Comparison of ENCODE assay signal across 10 cellular contexts in genomic region chr14:52919971-52920370, GRCh38. TPM values are rescaled to one million over a fixed set of nuclear protein-coding genes. Genes with fewer than 3 reads are reported as not detected.
DNase-seq lines count a peak whose midpoint lies in the region; ATAC-seq and TF ChIP-seq lines count a peak whose summit lies in the region.
"Had no signal": no experiment of that assay in that cellular context is flagged by ENCODE, and none has a peak within 500 bp of the region (broad histone marks: within the 10 kb centered on the region; RNA-seq: fewer than 3 reads in every experiment).

No MANE protein-coding gene starts in this region.

- H3K9me3 Mint-ChIP-seq in stimulated activated naive B cell treated with anti-CD40 and anti-IgM and Interleukin-4, amounts not matched to agents 10 μg/mL and 1 μg/mL and 100 μg/mL, for 72 hours, result no peaks in the 10 kb centered on the region

- H3K36me3 ChIP-seq in DND-41 (ENCODE audit: insufficient read depth, low read length) (peaks cover 16% of the 10 kb centered on the region), stomach (peaks cover 0 to 6% (median 1%) of the 10 kb centered on the region in 4 donors)

- H3K4me3 Mint-ChIP-seq in stimulated activated naive B cell treated with anti-CD40 and anti-IgM and Interleukin-4, amounts not matched to agents 10 μg/mL and 1 μg/mL and 100 μg/mL, for 72 hours, result no peak overlapping the region

- peaks cover 4 to 6% of the 10 kb centered on the region in 2 donors for H3K4me1 Mint-ChIP-seq in stimulated activated naive B cell treated with anti-CD40 and anti-IgM and Interleukin-4, amounts not matched to agents 10 μg/mL and 1 μg/mL and 100 μg/mL, for 72 hours

- H3K27ac ChIP-seq in DND-41 (ENCODE audit: low read length) (peak overlapping the region; percentile 75), VCaP (peak overlapping the region; percentile 66), stomach (peak overlapping the region in 4 of 5 donors; percentile 56 to 71 (median 63))

- H3K4me2 ChIP-seq in DND-41 (ENCODE audit: insufficient read depth, low read length), result no peak overlapping the region

- no peak for ATAC-seq in DND-41 (ENCODE audit: insufficient read depth, low read depth)
- no peak for ATAC-seq in stimulated activated naive B cell treated with anti-CD40 and anti-IgM and Interleukin-4, amounts not matched to agents 10 μg/mL and 1 μg/mL and 100 μg/mL, for 72 hours (replicated peaks)

- H3K27me3 ChIP-seq in DND-41 (ENCODE audit: insufficient read depth, low read length, poor library complexity), result no peaks in the 10 kb centered on the region
- H3K27me3 ChIP-seq in stomach, result no peaks in the 10 kb centered on the region

- WGBS in stomach, 5 donors, result 16 to 32% (median 20%) methylated on average over 3 of the region's 3 CpGs

- no peak for TF ChIP-seq CTCF in DND-41 (IDR thresholded peaks at IDR 0.05; ENCODE audit: borderline replicate concordance, extremely low read depth, low read length, poor library complexity, severe bottlenecking)
- TF ChIP-seq CTCF in VCaP (conservative IDR thresholded peaks at IDR 0.05), result no peak
- no peak for TF ChIP-seq CTCF in stomach (IDR thresholded peaks at IDR 0.05)

- peaks cover 54% of the 10 kb centered on the region for H3K4me1 ChIP-seq in DND-41 (ENCODE audit: insufficient read depth, low read length)
- H3K4me1 ChIP-seq in stomach, result peaks cover 23 to 80% (median 61%) of the 10 kb centered on the region in 4 donors

- H3K9ac ChIP-seq in DND-41 (ENCODE audit: low read depth, low read length), result no peak overlapping the region

- no peak overlapping the region for H3K4me3 ChIP-seq in DND-41 (ENCODE audit: low read depth in 1 of 2, low read length in 2 of 2)
- H3K4me3 ChIP-seq in stomach, result no peak overlapping the region

- H3K27ac Mint-ChIP-seq in stimulated activated naive B cell treated with anti-CD40 and anti-IgM and Interleukin-4, amounts not matched to agents 10 μg/mL and 1 μg/mL and 100 μg/mL, for 72 hours, result no peak overlapping the region

- TF ChIP-seq POLR2A in stomach (IDR thresholded peaks at IDR 0.05), result no peak

- DNase-seq in DND-41 (no peak), kidney tubule cell (ENCODE audit: low spot score) (peak; percentile 43), stomach (no peak), NOMO-1 treated with dmso at 0.1 percent for 144 hours (lab: John Stamatoyannopoulos, UW; ENCODE audit: unreplicated experiment) (no peak), T-helper 9 cell (no peak)
- no peak for DNase-seq in stimulated activated CD4-positive, alpha-beta T cell treated with anti-CD3 and anti-CD28 coated beads, Interleukin-4, amount 100 ng/mL, for 4 hours
- DNase-seq in stimulated activated naive B cell treated with anti-CD40 and anti-IgM and Interleukin-4, amounts not matched to agents 10 μg/mL and 1 μg/mL and 100 μg/mL, for 72 hours, result no peak
- DNase-seq: Kasumi-1; stimulated activated CD4-positive, alpha-beta T cell treated with anti-CD3 and anti-CD28 coated beads, Interleukin-15, amount 100 ng/mL, for 24 hours had no signal

- H4K20me1 ChIP-seq in DND-41 (ENCODE audit: insufficient read depth, low read length), result no peaks in the 10 kb centered on the region

- H3K36me3 Mint-ChIP-seq in stimulated activated naive B cell treated with anti-CD40 and anti-IgM and Interleukin-4, amounts not matched to agents 10 μg/mL and 1 μg/mL and 100 μg/mL, for 72 hours, result no peaks in the 10 kb centered on the region

- H3K9me3 ChIP-seq in DND-41 (ENCODE audit: insufficient read depth, low read length, severe bottlenecking) (no peaks in the 10 kb centered on the region), stomach (no peaks in the 10 kb centered on the region)

- no peak for TF ChIP-seq EP300 in stomach (IDR thresholded peaks at IDR 0.05)

- peaks cover 55% of the 10 kb centered on the region for H3K79me2 ChIP-seq in DND-41 (ENCODE audit: insufficient read depth, low read length)

- intact Hi-C loops in stomach (cut with DNase I; ENCODE audit: low total_unique reads), result no loop called here

- H2AFZ ChIP-seq in DND-41 (ENCODE audit: low read depth, low read length), result no peak overlapping the region

- H3K27me3 Mint-ChIP-seq in stimulated activated naive B cell treated with anti-CD40 and anti-IgM and Interleukin-4, amounts not matched to agents 10 μg/mL and 1 μg/mL and 100 μg/mL, for 72 hours, result no peaks in the 10 kb centered on the region

RNA-seq across cellular contexts. Expression of gene FERMT2, which starts 30.9 kb away (rescaled TPM):
- 100 to 1,000 TPM in 2 of 5 donors, 10 to 100 TPM in 3; 44.3 to 213 (median 90.9) TPM for total RNA-seq in stomach
- polyA plus RNA-seq in stomach, result 10 to 100 TPM; 25.9 to 41.9 (median 28.3) TPM
